20 cellular contexts compared by ENCODE assay signal in genomic region chr18:58413667-58414628, GRCh38.
DNase-seq lines count a peak whose midpoint lies in the region; ATAC-seq and TF ChIP-seq lines count a peak whose summit lies in the region.
"Had no signal": no experiment of that assay in that cellular context is flagged by ENCODE, and none has a peak within 500 bp of the region (broad histone marks: within the 10 kb centered on the region; RNA-seq: fewer than 3 reads in every experiment).

No MANE protein-coding gene starts in this region.

- no peaks in the 10 kb centered on the region for H3K4me1 Mint-ChIP-seq in activated naive CD8-positive, alpha-beta T cell treated with anti-CD3 and anti-CD28 coated beads for 36 hours

- peak; percentile 68 for DNase-seq in HuH-7.5 (ENCODE audit: low spot score)
- peak; percentile 14 for DNase-seq in islet precursor cell
- no peak for DNase-seq in mucosa of descending colon
- DNase-seq in activated naive CD8-positive, alpha-beta T cell treated with anti-CD3 and anti-CD28 coated beads for 36 hours: no peak
- DNase-seq in upper lobe of right lung: no peak
- DNase-seq: CD4-positive, alpha-beta T cell; COR-L47; DND-41; GOT3; HCEC 1CT; MG63; NCI-H1694 treated with DMSO at 0.1 percent for 48 hours; NCI-H2081 treated with DMSO at 0.1 percent for 48 hours; NCI-H446 treated with DMSO at 0.1 percent for 48 hours; NCI-H526 treated with DMSO at 0.1 percent for 48 hours; Right ventricle myocardium superior had no signal

- intact Hi-C loops in mucosa of descending colon (cut with DNase I, micrococcal nuclease): no loop called here
- intact Hi-C loops in upper lobe of right lung (cut with DNase I): no loop called here

- H3K9me3 ChIP-seq in mucosa of descending colon (no peaks in the 10 kb centered on the region), upper lobe of right lung (no peaks in the 10 kb centered on the region)
- H3K9me3 ChIP-seq: MG63 had no signal

- peak; percentile 71 for ATAC-seq in mucosa of descending colon
- ATAC-seq in upper lobe of right lung: no peak
- ATAC-seq in HG03432 (IDR thresholded peaks at IDR 0.05; ENCODE audit: unreplicated experiment): no peak
- ATAC-seq in GM21786 (IDR thresholded peaks at IDR 0.05; ENCODE audit: unreplicated experiment): no peak
- ATAC-seq: GM12878, K562 had no signal

- H3K4me3 ChIP-seq in mucosa of descending colon (no peak overlapping the region), upper lobe of right lung (no peak overlapping the region)
- H3K4me3 ChIP-seq: GM12878, K562, MG63 had no signal

- no peak overlapping the region for H3K4me3 Mint-ChIP-seq in activated naive CD8-positive, alpha-beta T cell treated with anti-CD3 and anti-CD28 coated beads for 36 hours
- H3K4me3 Mint-ChIP-seq: CD4-positive, alpha-beta T cell had no signal

- no peak overlapping the region for H3K27ac Mint-ChIP-seq in activated naive CD8-positive, alpha-beta T cell treated with anti-CD3 and anti-CD28 coated beads for 36 hours
- H3K27ac Mint-ChIP-seq: CD4-positive, alpha-beta T cell had no signal

- no peaks in the 10 kb centered on the region for H3K36me3 Mint-ChIP-seq in activated naive CD8-positive, alpha-beta T cell treated with anti-CD3 and anti-CD28 coated beads for 36 hours

- no peaks in the 10 kb centered on the region for H3K27me3 Mint-ChIP-seq in activated naive CD8-positive, alpha-beta T cell treated with anti-CD3 and anti-CD28 coated beads for 36 hours
- H3K27me3 Mint-ChIP-seq: CD4-positive, alpha-beta T cell had no signal

- H3K36me3 ChIP-seq in mucosa of descending colon (ENCODE audit: low read depth): no peaks in the 10 kb centered on the region
- no peaks in the 10 kb centered on the region for H3K36me3 ChIP-seq in upper lobe of right lung
- H3K36me3 ChIP-seq: MG63 had no signal

- no peaks in the 10 kb centered on the region for H3K27me3 ChIP-seq in upper lobe of right lung
- H3K27me3 ChIP-seq: MG63 had no signal

- H3K4me1 ChIP-seq in mucosa of descending colon (ENCODE audit: low read depth): no peaks in the 10 kb centered on the region
- no peaks in the 10 kb centered on the region for H3K4me1 ChIP-seq in upper lobe of right lung

- no peaks in the 10 kb centered on the region for H3K9me3 Mint-ChIP-seq in activated naive CD8-positive, alpha-beta T cell treated with anti-CD3 and anti-CD28 coated beads for 36 hours
- H3K9me3 Mint-ChIP-seq: CD4-positive, alpha-beta T cell had no signal

- TF ChIP-seq CTCF in mucosa of descending colon (IDR thresholded peaks at IDR 0.05) (no peak), upper lobe of right lung (IDR thresholded peaks at IDR 0.05) (no peak)

- H3K27ac ChIP-seq in upper lobe of right lung: no peak overlapping the region

Comparison
In these comparisons a context has a peak if more than half of its experiments do, and no peak if none do; other contexts are left out.
1. DNase-seq: peak in HuH-7.5 (single experiment) and islet precursor cell (single experiment); none in mucosa of descending colon (0 of 3), activated naive CD8-positive, alpha-beta T cell treated with anti-CD3 and anti-CD28 coated beads for 36 hours (single experiment) and upper lobe of right lung (single experiment).